20 cellular contexts compared by ENCODE assay signal in genomic region chr11:117488996-117489952, GRCh38.
"Had no signal": no experiment of that assay in that cellular context is flagged by ENCODE, and none has a peak within 500 bp of the region (broad histone marks: within the 10 kb centered on the region; RNA-seq: fewer than 3 reads in every experiment).

No MANE protein-coding gene starts in this region.

- H3K27me3 ChIP-seq: upper lobe of left lung had no signal

- DNase-seq: activated CD4-positive, alpha-beta T cell treated with anti-CD3 and anti-CD28 coated beads, Interleukin-2, amount 10 ng/mL, durations not matched to agents 7 days and 5 days; activated CD8-positive, alpha-beta T cell treated with anti-CD3 and anti-CD28 coated beads, Interleukin-2, amount 10 ng/mL, durations not matched to agents 7 days and 5 days; activated gamma-delta T cell; aorta; central memory CD4-positive, alpha-beta T cell; occipital lobe; small intestine; stimulated activated CD4-positive, alpha-beta T cell treated with anti-CD3 and anti-CD28 coated beads, Interleukin-15, amount 100 ng/mL, for 24 hours; upper lobe of left lung had no signal

- ATAC-seq: activated CD4-positive, CD25-positive, alpha-beta regulatory T cell treated with anti-CD3 and anti-CD28 coated beads, Interleukin-2, amount 50 U/mL, for 24 hours; activated CD8-positive, alpha-beta T cell treated with anti-CD3 and anti-CD28 coated beads, Interleukin-2, amount 10 ng/mL, durations not matched to agents 7 days and 5 days; gastroesophageal sphincter; sciatic nerve; stimulated activated memory B cell treated with anti-CD40 and anti-IgM and Interleukin-4, amounts not matched to agents 10 μg/mL and 1 μg/mL and 100 μg/mL, for 72 hours had no signal

- H3K4me1 ChIP-seq: gastroesophageal sphincter, heart left ventricle, upper lobe of left lung had no signal

- H3K4me3 Mint-ChIP-seq: activated CD4-positive, alpha-beta T cell treated with anti-CD3 and anti-CD28 coated beads, Interleukin-2, amount 10 ng/mL, durations not matched to agents 7 days and 5 days; activated CD8-positive, alpha-beta T cell treated with anti-CD3 and anti-CD28 coated beads, Interleukin-2, amount 10 ng/mL, durations not matched to agents 7 days and 5 days; activated T-helper 1 cell treated with anti-CD3 and anti-CD28 coated beads, Interleukin-12 subunit alpha, Interleukin-12 subunit beta, Interleukin-2, Interleukin-4 antibody, amounts not matched to agents 30 ng/mL and 10 ng/mL and 1 ng/mL, durations not matched to agents 14 hours and 24 hours and 36 hours; nephron; stimulated activated memory B cell treated with anti-CD40 and anti-IgM and Interleukin-4, amounts not matched to agents 10 μg/mL and 1 μg/mL and 100 μg/mL, for 72 hours; T-helper 2 cell treated with Interferon-gamma antibody and Interleukin-4, amounts not matched to agents 5 μg/mL and 100 μg/mL, for 36 hours had no signal

- H3K27ac Mint-ChIP-seq: activated CD4-positive, alpha-beta T cell treated with anti-CD3 and anti-CD28 coated beads, Interleukin-2, amount 10 ng/mL, durations not matched to agents 7 days and 5 days; activated CD8-positive, alpha-beta T cell treated with anti-CD3 and anti-CD28 coated beads, Interleukin-2, amount 10 ng/mL, durations not matched to agents 7 days and 5 days; activated naive CD4-positive, alpha-beta T cell treated with anti-CD3 and anti-CD28 coated beads, Interleukin-2, amount 50 U/mL, for 72 hours; activated T-helper 1 cell treated with anti-CD3 and anti-CD28 coated beads, Interleukin-12 subunit alpha, Interleukin-12 subunit beta, Interleukin-2, Interleukin-4 antibody, amounts not matched to agents 30 ng/mL and 10 ng/mL and 1 ng/mL, durations not matched to agents 14 hours and 24 hours and 36 hours; nephron; stimulated activated memory B cell treated with anti-CD40 and anti-IgM and Interleukin-4, amounts not matched to agents 10 μg/mL and 1 μg/mL and 100 μg/mL, for 72 hours; T-helper 2 cell treated with Interferon-gamma antibody and Interleukin-4, amounts not matched to agents 5 μg/mL and 100 μg/mL, for 36 hours had no signal

- H3K36me3 Mint-ChIP-seq: activated naive CD4-positive, alpha-beta T cell treated with anti-CD3 and anti-CD28 coated beads, Interleukin-2, amount 50 U/mL, for 72 hours; stimulated activated memory B cell treated with anti-CD40 and anti-IgM and Interleukin-4, amounts not matched to agents 10 μg/mL and 1 μg/mL and 100 μg/mL, for 72 hours had no signal

- H3K36me3 ChIP-seq: gastroesophageal sphincter, heart left ventricle, thoracic aorta, upper lobe of left lung had no signal

- H3K9me3 Mint-ChIP-seq: activated CD4-positive, alpha-beta T cell treated with anti-CD3 and anti-CD28 coated beads, Interleukin-2, amount 10 ng/mL, durations not matched to agents 7 days and 5 days; activated T-helper 1 cell treated with anti-CD3 and anti-CD28 coated beads, Interleukin-12 subunit alpha, Interleukin-12 subunit beta, Interleukin-2, Interleukin-4 antibody, amounts not matched to agents 30 ng/mL and 10 ng/mL and 1 ng/mL, durations not matched to agents 14 hours and 24 hours and 36 hours; nephron; T-helper 2 cell treated with Interferon-gamma antibody and Interleukin-4, amounts not matched to agents 5 μg/mL and 100 μg/mL, for 36 hours had no signal

- H3K9me3 ChIP-seq: gastroesophageal sphincter, heart left ventricle, thoracic aorta, upper lobe of left lung had no signal

- H3K4me3 ChIP-seq: gastroesophageal sphincter, heart left ventricle, thoracic aorta, upper lobe of left lung had no signal

- H3K27ac ChIP-seq: epithelial cell of prostate, gastroesophageal sphincter, heart left ventricle, thoracic aorta, upper lobe of left lung had no signal

- H3K4me1 Mint-ChIP-seq: activated CD4-positive, alpha-beta T cell treated with anti-CD3 and anti-CD28 coated beads, Interleukin-2, amount 10 ng/mL, durations not matched to agents 7 days and 5 days; stimulated activated memory B cell treated with anti-CD40 and anti-IgM and Interleukin-4, amounts not matched to agents 10 μg/mL and 1 μg/mL and 100 μg/mL, for 72 hours had no signal
